Comparison of ENCODE assay signal across 31 cellular contexts in the genomic region with DNA sequence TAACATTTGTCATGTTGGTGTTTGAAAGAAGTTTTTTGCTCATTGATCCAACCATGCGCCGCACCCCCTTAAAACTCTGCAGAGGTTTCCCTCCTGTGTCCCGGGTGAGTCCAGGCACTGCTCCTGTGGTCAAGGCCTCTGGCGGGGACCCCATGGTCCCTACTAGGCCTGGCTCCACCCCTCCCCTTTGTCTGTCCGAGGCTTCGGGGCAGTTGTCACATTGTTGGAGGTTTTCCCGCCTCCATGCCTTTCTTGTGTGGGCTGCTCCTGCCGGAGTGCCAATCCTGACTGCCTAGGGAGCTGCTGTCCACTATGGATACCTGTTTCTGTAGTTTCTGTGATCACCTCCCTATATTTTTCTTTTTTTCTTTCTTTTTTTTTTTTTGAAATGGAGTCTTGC. TPM values are rescaled to one million over a fixed set of nuclear protein-coding genes. Genes with fewer than 3 reads are reported as not detected.
"Had no signal": no experiment of that assay in that cellular context is flagged by ENCODE, and none has a peak within 500 bp of the region (broad histone marks: within the 10 kb centered on the region; RNA-seq: fewer than 3 reads in every experiment).

No MANE protein-coding gene starts in this region.

- H3K36me3 ChIP-seq: brain microvascular endothelial cell, SJCRH30 had no signal

- H3K9me3 ChIP-seq: SJCRH30 had no signal

- H3K4me1 ChIP-seq: SJCRH30 had no signal

- ATAC-seq: activated CD8-positive, alpha-beta T cell treated with anti-CD3 and anti-CD28 coated beads for 36 hours; activated T-cell treated with anti-CD3 and anti-CD28 coated beads, Interleukin-2, amount 50 U/mL, for 72 hours; activated T-helper 17 cell treated with anti-CD3 and anti-CD28 coated beads, Interleukin-2, amount 50 U/mL, for 72 hours; T-cell; T-helper 17 cell had no signal

- H3K27me3 ChIP-seq: brain microvascular endothelial cell, SJCRH30 had no signal

- DNase-seq: activated CD4-positive, alpha-beta T cell treated with anti-CD3 and anti-CD28 coated beads, Interleukin-2, amount 10 ng/mL, durations not matched to agents 24 days and 14 days; activated CD4-positive, alpha-beta T cell treated with anti-CD3 and anti-CD28 coated beads, Interleukin-2, amount 50 U/mL, for 4 hours; activated CD8-positive, alpha-beta T cell treated with anti-CD3 and anti-CD28 coated beads for 36 hours; activated effector memory CD4-positive, alpha-beta T cell treated with anti-CD3 and anti-CD28 coated beads, Interleukin-2, amount 50 U/mL, for 16 hours; activated naive CD4-positive, alpha-beta T cell; activated naive CD4-positive, alpha-beta T cell treated with anti-CD3 and anti-CD28 coated beads, Interleukin-2, amount 50 U/mL, for 16 hours; activated naive CD8-positive, alpha-beta T cell treated with anti-CD3 and anti-CD28 coated beads for 36 hours; activated T-cell treated with anti-CD3 and anti-CD28 coated beads, Interleukin-2, amount 50 U/mL, for 1 hour; activated T-cell treated with anti-CD3 and anti-CD28 coated beads, Interleukin-2, amount 50 U/mL, for 72 hours; amniotic stem cell; brain microvascular endothelial cell; MM.1S; NCI-H1092; NCI-H1436 treated with DMSO at 0.1 percent for 48 hours; NCI-H1694 treated with DMSO at 0.1 percent for 48 hours; NCI-H2029; NCI-H510A; NCI-H526; NCI-H748 treated with DMSO at 0.1 percent for 48 hours; NK-92 treated with Interleukin-12 subunit alpha and Interleukin-12 subunit beta, amount 100 ng/mL, for 24 hours; OCI-M1; SHP77; SJCRH30; T-cell; T-helper 17 cell; T-helper 9 cell had no signal

- H3K27ac ChIP-seq: brain microvascular endothelial cell, SJCRH30, SK-N-MC had no signal

- H3K4me3 ChIP-seq: SJCRH30, SK-N-MC had no signal

RNA-seq across cellular contexts. Expression of gene MPPED1, which starts 39.8 kb away (rescaled TPM):
- total RNA-seq: activated CD4-positive, alpha-beta T cell treated with anti-CD3 and anti-CD28 coated beads, Interleukin-2, amount 10 ng/mL, durations not matched to agents 24 days and 14 days; activated CD8-positive, alpha-beta memory T cell treated with anti-CD3 and anti-CD28 coated beads for 36 hours; activated CD8-positive, alpha-beta T cell treated with anti-CD3 and anti-CD28 coated beads for 36 hours; activated naive CD8-positive, alpha-beta T cell treated with anti-CD3 and anti-CD28 coated beads for 36 hours; activated T-cell treated with anti-CD3 and anti-CD28 coated beads, Interleukin-2, amount 50 U/mL, for 72 hours; activated T-helper 17 cell treated with anti-CD3 and anti-CD28 coated beads, Interleukin-2, amount 50 U/mL, for 72 hours; aorta; LHCN-M2; SJCRH30; T-cell; T-helper 17 cell had no signal
- polyA plus RNA-seq: aorta had no signal
